In genomic region chr17:34163681-34164080, GRCh38 we compare ENCODE assay signal across 9 cellular contexts.
DNase-seq lines count a peak whose midpoint lies in the region; ATAC-seq and TF ChIP-seq lines count a peak whose summit lies in the region.
"Had no signal": no experiment of that assay in that cellular context is flagged by ENCODE, and none has a peak within 500 bp of the region (broad histone marks: within the 10 kb centered on the region; RNA-seq: fewer than 3 reads in every experiment).

No MANE protein-coding gene starts in this region.

- intact Hi-C loops in naive thymus-derived CD4-positive, alpha-beta T cell (cut with micrococcal nuclease) = no loop called here

- no peaks in the 10 kb centered on the region for H3K36me3 ChIP-seq in Loucy (ENCODE audit: insufficient read depth, low read length)
- H3K36me3 ChIP-seq in naive thymus-derived CD4-positive, alpha-beta T cell (ENCODE audit: control insufficient read depth in 2 of 3, insufficient read depth in 3 of 3, low read length in 3 of 3) = no peaks in the 10 kb centered on the region

- H3K27ac Mint-ChIP-seq in chondrocyte (ENCODE audit: unreplicated experiment) (no peak overlapping the region), nephron (no peak overlapping the region)
- no peak overlapping the region for H3K27ac Mint-ChIP-seq in naive thymus-derived CD4-positive, alpha-beta T cell
- no peak overlapping the region for H3K27ac Mint-ChIP-seq in activated T-cell treated with anti-CD3 and anti-CD28 coated beads, Interleukin-2, amount 50 U/mL, for 72 hours
- H3K27ac Mint-ChIP-seq: activated CD4-positive, alpha-beta T cell treated with anti-CD3 and anti-CD28 coated beads for 36 hours had no signal

- CTCF ChIA-PET in naive thymus-derived CD4-positive, alpha-beta T cell (lab: Charles Lee) = no interaction called here

- H3K4me1 ChIP-seq in Loucy (ENCODE audit: insufficient read depth, low read length, poor library complexity, severe bottlenecking) = peaks cover 2% of the 10 kb centered on the region
- no peaks in the 10 kb centered on the region for H3K4me1 ChIP-seq in naive thymus-derived CD4-positive, alpha-beta T cell (ENCODE audit: control insufficient read depth in 2 of 2, insufficient read depth in 2 of 2, low read length in 2 of 2)

- no peaks in the 10 kb centered on the region for H3K79me2 ChIP-seq in Loucy (ENCODE audit: insufficient read depth, low read length)

- POLR2A ChIA-PET in naive thymus-derived CD4-positive, alpha-beta T cell (lab: Charles Lee) = no interaction called here

- DNase-seq in DMS114 treated with DMSO at 0.1 percent for 48 hours (lab: John Stamatoyannopoulos, UW; ENCODE audit: unreplicated experiment) = peak; percentile 54
- no peak for DNase-seq in chondrocyte (ENCODE audit: low spot score)
- DNase-seq in naive thymus-derived CD4-positive, alpha-beta T cell = no peak
- DNase-seq in activated T-cell treated with anti-CD3 and anti-CD28 coated beads, Interleukin-2, amount 50 U/mL, for 72 hours = no peak
- DNase-seq: activated CD4-positive, alpha-beta T cell treated with anti-CD3 and anti-CD28 coated beads for 36 hours had no signal

- H3K4me1 Mint-ChIP-seq in chondrocyte (ENCODE audit: low read depth) = peaks cover 3% of the 10 kb centered on the region
- peaks cover 14% of the 10 kb centered on the region for H3K4me1 Mint-ChIP-seq in nephron
- peaks cover 0 to 1% (median 0%) of the 10 kb centered on the region in 7 donors for H3K4me1 Mint-ChIP-seq in naive thymus-derived CD4-positive, alpha-beta T cell
- H3K4me1 Mint-ChIP-seq in activated T-cell treated with anti-CD3 and anti-CD28 coated beads, Interleukin-2, amount 50 U/mL, for 72 hours (ENCODE audit: low read depth) = no peaks in the 10 kb centered on the region
- H3K4me1 Mint-ChIP-seq: activated CD4-positive, alpha-beta T cell treated with anti-CD3 and anti-CD28 coated beads for 36 hours had no signal

- no peaks in the 10 kb centered on the region for H3K36me3 Mint-ChIP-seq in chondrocyte (ENCODE audit: low read depth)
- H3K36me3 Mint-ChIP-seq in nephron (ENCODE audit: low read depth) = no peaks in the 10 kb centered on the region
- peaks cover 0 to 7% (median 0%) of the 10 kb centered on the region in 5 donors for H3K36me3 Mint-ChIP-seq in naive thymus-derived CD4-positive, alpha-beta T cell
- peaks cover 0 to 2% of the 10 kb centered on the region in 2 donors for H3K36me3 Mint-ChIP-seq in activated T-cell treated with anti-CD3 and anti-CD28 coated beads, Interleukin-2, amount 50 U/mL, for 72 hours (ENCODE audit: insufficient read depth in 2 of 2)

- 0 out of 2 replicates have a peak overlapping the region, but pooled peaks have one; percentile 14 for H2AFZ ChIP-seq in Loucy (ENCODE audit: low read length)

- H3K9ac ChIP-seq in Loucy (ENCODE audit: low read depth, low read length, poor library complexity, severe bottlenecking) = no peak overlapping the region

- H3K9me3 Mint-ChIP-seq in chondrocyte (ENCODE audit: low read depth) (no peaks in the 10 kb centered on the region), nephron (peaks cover 6% of the 10 kb centered on the region)
- peaks cover 0 to 9% (median 3%) of the 10 kb centered on the region in 11 donors for H3K9me3 Mint-ChIP-seq in naive thymus-derived CD4-positive, alpha-beta T cell
- peaks cover 0 to 2% of the 10 kb centered on the region in 2 donors for H3K9me3 Mint-ChIP-seq in activated T-cell treated with anti-CD3 and anti-CD28 coated beads, Interleukin-2, amount 50 U/mL, for 72 hours

- H3K27me3 Mint-ChIP-seq in chondrocyte (ENCODE audit: low read depth) (peaks cover 49% of the 10 kb centered on the region), nephron (ENCODE audit: low read depth) (peaks cover 48% of the 10 kb centered on the region)
- H3K27me3 Mint-ChIP-seq in naive thymus-derived CD4-positive, alpha-beta T cell = peaks cover 30 to 44% (median 38%) of the 10 kb centered on the region in 5 donors
- H3K27me3 Mint-ChIP-seq in activated T-cell treated with anti-CD3 and anti-CD28 coated beads, Interleukin-2, amount 50 U/mL, for 72 hours (ENCODE audit: low read depth) = peaks cover 44% of the 10 kb centered on the region

- H3K4me3 ChIP-seq in Loucy (ENCODE audit: low read length, poor library complexity, severe bottlenecking) = no peak overlapping the region
- H3K4me3 ChIP-seq in naive thymus-derived CD4-positive, alpha-beta T cell (ENCODE audit: low read length) = no peak overlapping the region

- H3F3A ChIP-seq in Loucy (ENCODE audit: low read depth) = no peaks in the 10 kb centered on the region

- ATAC-seq in HG03457 (IDR thresholded peaks at IDR 0.05; ENCODE audit: unreplicated experiment) (no peak), GM18867 (IDR thresholded peaks at IDR 0.05; ENCODE audit: unreplicated experiment) (no peak)
- no peak for ATAC-seq in naive thymus-derived CD4-positive, alpha-beta T cell
- ATAC-seq in activated T-cell treated with anti-CD3 and anti-CD28 coated beads, Interleukin-2, amount 50 U/mL, for 72 hours (replicated peaks in 1 of 2) = no peak
- ATAC-seq: activated CD4-positive, alpha-beta T cell treated with anti-CD3 and anti-CD28 coated beads for 36 hours had no signal

- no peak overlapping the region for H3K27ac ChIP-seq in naive thymus-derived CD4-positive, alpha-beta T cell (ENCODE audit: low read depth, low read length)

- H3K4me3 Mint-ChIP-seq in chondrocyte (ENCODE audit: unreplicated experiment) = no peak overlapping the region
- H3K4me3 Mint-ChIP-seq in nephron = no peak overlapping the region
- H3K4me3 Mint-ChIP-seq in naive thymus-derived CD4-positive, alpha-beta T cell = no peak overlapping the region
- no peak overlapping the region for H3K4me3 Mint-ChIP-seq in activated T-cell treated with anti-CD3 and anti-CD28 coated beads, Interleukin-2, amount 50 U/mL, for 72 hours
- H3K4me3 Mint-ChIP-seq: activated CD4-positive, alpha-beta T cell treated with anti-CD3 and anti-CD28 coated beads for 36 hours had no signal

- no peaks in the 10 kb centered on the region for H3K9me3 ChIP-seq in Loucy (ENCODE audit: insufficient read depth, low read depth, low read length)
- H3K9me3 ChIP-seq in naive thymus-derived CD4-positive, alpha-beta T cell (ENCODE audit: control insufficient read depth in 2 of 3, low read length in 3 of 3) = no peaks in the 10 kb centered on the region

- H4K20me1 ChIP-seq in Loucy (ENCODE audit: insufficient read depth, low read length, poor library complexity, severe bottlenecking) = no peaks in the 10 kb centered on the region

- H3K27me3 ChIP-seq in Loucy (ENCODE audit: insufficient read depth, low read length, poor library complexity, severe bottlenecking) = no peaks in the 10 kb centered on the region
- H3K27me3 ChIP-seq in naive thymus-derived CD4-positive, alpha-beta T cell (ENCODE audit: control insufficient read depth in 2 of 2, insufficient read depth in 2 of 2, low read length in 2 of 2) = no peaks in the 10 kb centered on the region

- peak overlapping the region; percentile 14 for H3K4me2 ChIP-seq in Loucy (ENCODE audit: low read depth, low read length, poor library complexity, severe bottlenecking)

- peak; percentile 68 for TF ChIP-seq CTCF in Loucy (conservative IDR thresholded peaks at IDR 0.05; ENCODE audit: low read length)
- peak; percentile 40 for TF ChIP-seq CTCF in chondrocyte (IDR thresholded peaks at IDR 0.05)
- TF ChIP-seq CTCF in nephron (IDR thresholded peaks at IDR 0.05; ENCODE audit: unreplicated experiment in 3 of 3) = peak; percentile 59 to 60 (median 60)

- H3K9me2 ChIP-seq in Loucy (replicated peaks; ENCODE audit: low read depth, low read length) = no peaks in the 10 kb centered on the region
